17 cellular contexts compared by ENCODE assay signal in genomic region chr5:176639981-176640380, GRCh38. TPM values are rescaled to one million over a fixed set of nuclear protein-coding genes. Genes with fewer than 3 reads are reported as not detected.
DNase-seq lines count a peak whose midpoint lies in the region; FAIRE-seq and TF ChIP-seq lines count a peak whose summit lies in the region.
"Had no signal": no experiment of that assay in that cellular context is flagged by ENCODE, and none has a peak within 500 bp of the region (broad histone marks: within the 10 kb centered on the region; RNA-seq: fewer than 3 reads in every experiment).

No MANE protein-coding gene starts in this region.

- CTCF ChIA-PET in GM10248 (lab: Yijun Ruan, JAX), result interaction anchor here (1.0 to 2.6 kb wide), 2 partner anchors 18 to 21 kb away, joined by 4 to 8 read pairs; no protein-coding TSS in a partner anchor

- POLR2A ChIA-PET in GM10248 (lab: Yijun Ruan, JAX), result no interaction called here

- no peak for FAIRE-seq in GM12891 (lab: Jason Lieb, UNC)

- DNase-seq in GM03348 (ENCODE audit: low spot score) (peak; percentile 59), NCI-H524 treated with DMSO at 0.1 percent for 48 hours (lab: John Stamatoyannopoulos, UW) (peak; percentile 13), fibroblast of the conjunctiva (ENCODE audit: low read depth) (peak; percentile 33), putamen (ENCODE audit: low spot score) (peak; percentile 53), GM12891 (ENCODE audit: insufficient read length, low spot score) (no peak), GM10248 (ENCODE audit: extremely low spot score) (no peak), RKO (ENCODE audit: low spot score) (no peak), ureter (ENCODE audit: low spot score) (no peak)
- DNase-seq: activated CD4-positive, alpha-beta memory T cell treated with anti-CD3 and anti-CD28 coated beads for 36 hours; activated gamma-delta T cell treated with Interleukin-2 at 50 U/mL for 16 hours; CD4-positive, CD25-positive, alpha-beta regulatory T cell; GDM1; KBM-7; stomach had no signal

- no peak for TF ChIP-seq CTCF in GM10248 (IDR thresholded peaks at IDR 0.05; ENCODE audit: control extremely low read depth, extremely low read depth, low read depth, missing control alignments)

- TF ChIP-seq POLR2A in GM12891 (IDR thresholded peaks at IDR 0.05; ENCODE audit: low read depth, low read length), result no peak

TF ChIP-seq in GM12891, 5 proteins besides CTCF, POLR2A, EP300 and RAD21:
- no peak for TF ChIP-seq POU2F2 (IDR thresholded peaks at IDR 0.05; ENCODE audit: low read depth, low read length)
- TF ChIP-seq POLR2AphosphoS5 (IDR thresholded peaks at IDR 0.05; ENCODE audit: low read depth, low read length), result no peak
- TF ChIP-seq SPI1 (IDR thresholded peaks at IDR 0.05; ENCODE audit: low read depth, low read length), result no peak
- no peak for TF ChIP-seq PAX5 (IDR thresholded peaks at IDR 0.05; ENCODE audit: insufficient read depth, low read length, severe bottlenecking)
- TF ChIP-seq TAF1 (IDR thresholded peaks at IDR 0.05; ENCODE audit: low read depth, low read length), result no peak

RNA-seq across cellular contexts. Expression of gene TSPAN17, which starts 7.3 kb away (rescaled TPM):
- 8.9 TPM for polyA plus RNA-seq in GM12891 (2012; ENCODE audit: low read depth, missing spikeins)
- total RNA-seq in ureter, result 33.8 TPM

RNA-seq across cellular contexts. Expression of gene EIF4E1B, which starts 9.5 kb away (rescaled TPM):
- not detected for polyA plus RNA-seq in GM12891 (2012; ENCODE audit: low read depth, missing spikeins)
- not detected for total RNA-seq in ureter
- total RNA-seq: activated CD4-positive, alpha-beta memory T cell treated with anti-CD3 and anti-CD28 coated beads for 36 hours; CD4-positive, CD25-positive, alpha-beta regulatory T cell; renal cortical epithelial cell; stomach had no signal
- polyA plus RNA-seq: CD4-positive, CD25-positive, alpha-beta regulatory T cell; esophagus; stomach had no signal

RNA-seq across cellular contexts. Expression of gene SNCB, which starts 9.6 kb away (rescaled TPM):
- polyA plus RNA-seq in GM12891 (2012; ENCODE audit: low read depth, missing spikeins), result 0.06 TPM
- total RNA-seq in ureter, result not detected
- total RNA-seq: CD4-positive, CD25-positive, alpha-beta regulatory T cell; mononuclear cell; renal cortical epithelial cell; stomach had no signal
- polyA plus RNA-seq: CD4-positive, CD25-positive, alpha-beta regulatory T cell; esophagus; stomach had no signal

RNA-seq across cellular contexts. Expression of gene GPRIN1, which starts 30.0 kb away (rescaled TPM):
- polyA plus RNA-seq in GM12891 (2012; ENCODE audit: low read depth, missing spikeins), result 1.7 TPM
- total RNA-seq in ureter, result 0.13 TPM

Comparison
In these comparisons a context has a peak if more than half of its experiments do, and no peak if none do; other contexts are left out.
1. DNase-seq: peak in GM03348 (single experiment), NCI-H524 treated with DMSO at 0.1 percent for 48 hours (single experiment), fibroblast of the conjunctiva (single experiment) and putamen (single experiment); none in GM12891 (single experiment), GM10248 (single experiment), RKO (single experiment) and ureter (single experiment).